Comparison of ENCODE assay signal across 6 cellular contexts in genomic region chr18:12149431-12149830, GRCh38. TPM values are rescaled to one million over a fixed set of nuclear protein-coding genes. Genes with fewer than 3 reads are reported as not detected.
"Had no signal": no experiment of that assay in that cellular context is flagged by ENCODE, and none has a peak within 500 bp of the region (broad histone marks: within the 10 kb centered on the region; RNA-seq: fewer than 3 reads in every experiment).

No MANE protein-coding gene starts in this region.

RNA-seq across cellular contexts. Expression of gene ANKRD62, which starts 55.8 kb away (rescaled TPM):
- total RNA-seq: LHCN-M2; MCF 10A; Right ventricle myocardium superior; SJSA1; T-helper 1 cell treated with Interleukin-12 subunit alpha and Interleukin-12 subunit beta and Interleukin-4 antibody, amounts not matched to agents 30 ng/mL and 1 ng/mL, for 36 hours had no signal
- polyA plus RNA-seq: IgD-negative memory B cell had no signal
